Comparison of ENCODE assay signal across 9 cellular contexts in genomic region chr22:49162841-49163240, GRCh38.
"Had no signal": no experiment of that assay in that cellular context is flagged by ENCODE, and none has a peak within 500 bp of the region (broad histone marks: within the 10 kb centered on the region; RNA-seq: fewer than 3 reads in every experiment).

No MANE protein-coding gene starts in this region.

- H3K4me3 ChIP-seq: GM23248, K562 had no signal

- H2AFZ ChIP-seq: GM23248 had no signal

- DNase-seq: GM23248, GOT3, H9, HCEC 1CT, IMR-90, KG1 had no signal

- H3K27ac ChIP-seq: GM23248 had no signal

- H3K9ac ChIP-seq: GM23248 had no signal

- FAIRE-seq: H54, HTR-8/SVneo, K562 had no signal
